Comparison of ENCODE assay signal across 19 cellular contexts in genomic region chr20:10649080-10649816, GRCh38. TPM values are rescaled to one million over a fixed set of nuclear protein-coding genes. Genes with fewer than 3 reads are reported as not detected.
DNase-seq lines count a peak whose midpoint lies in the region; ATAC-seq, FAIRE-seq and TF ChIP-seq lines count a peak whose summit lies in the region.
"Had no signal": no experiment of that assay in that cellular context is flagged by ENCODE, and none has a peak within 500 bp of the region (broad histone marks: within the 10 kb centered on the region; RNA-seq: fewer than 3 reads in every experiment).

No MANE protein-coding gene starts in this region.

- peaks cover 2% of the 10 kb centered on the region for H3K79me1 ChIP-seq in mesendoderm (ENCODE audit: low read length)

- H3K27me3 ChIP-seq in HAP-1 (ENCODE audit: low read depth) (no peaks in the 10 kb centered on the region), astrocyte (ENCODE audit: insufficient read depth, low read length) (no peaks in the 10 kb centered on the region), mesendoderm (ENCODE audit: insufficient read depth, low read length, poor library complexity) (no peaks in the 10 kb centered on the region), subcutaneous abdominal adipose tissue (ENCODE audit: control insufficient read depth in 5 of 5, insufficient read depth in 4 of 5, low read length in 5 of 5) (no peaks in the 10 kb centered on the region)
- H3K27me3 ChIP-seq: BE2C, gastroesophageal sphincter had no signal

- H3K4me1 Mint-ChIP-seq in astrocyte (ENCODE audit: low read depth, unreplicated experiment), result peaks cover 80% of the 10 kb centered on the region

- no peak overlapping the region for H2BK15ac ChIP-seq in mesendoderm (replicated peaks; ENCODE audit: low read depth)

- H3K36me3 ChIP-seq in HAP-1 (replicated peaks) (peaks cover 59% of the 10 kb centered on the region), astrocyte (ENCODE audit: insufficient read depth, low read length) (peaks cover 38% of the 10 kb centered on the region), mesendoderm (ENCODE audit: control insufficient read depth, insufficient read depth, low read length) (no peaks in the 10 kb centered on the region), subcutaneous abdominal adipose tissue (ENCODE audit: control insufficient read depth in 5 of 5, insufficient read depth in 5 of 5, low read length in 5 of 5) (peaks cover 16 to 88% (median 84%) of the 10 kb centered on the region in 5 donors)
- H3K36me3 ChIP-seq: BE2C had no signal

- no peak for ATAC-seq in GM19395 (IDR thresholded peaks at IDR 0.05; ENCODE audit: unreplicated experiment)
- ATAC-seq: gastroesophageal sphincter, PC-3 had no signal

- H3K79me2 ChIP-seq in astrocyte (ENCODE audit: insufficient read depth, low read length), result peaks cover 20% of the 10 kb centered on the region
- no peaks in the 10 kb centered on the region for H3K79me2 ChIP-seq in mesendoderm (ENCODE audit: control insufficient read depth, insufficient read depth, low read length)

- no peak overlapping the region for H2AFZ ChIP-seq in astrocyte (ENCODE audit: low read depth, low read length)
- H2AFZ ChIP-seq: GM23248 had no signal

- H2AK5ac ChIP-seq in mesendoderm (ENCODE audit: low read length), result no peak overlapping the region

- no peaks in the 10 kb centered on the region for H3K9me3 Mint-ChIP-seq in astrocyte (ENCODE audit: unreplicated experiment)

- H3K4me2 ChIP-seq in astrocyte (ENCODE audit: low read length), result peak overlapping the region; percentile 49
- H3K4me2 ChIP-seq in mesendoderm (ENCODE audit: low read length), result peak overlapping the region; percentile 8

- no peaks in the 10 kb centered on the region for H3K9me3 ChIP-seq in HAP-1
- no peaks in the 10 kb centered on the region for H3K9me3 ChIP-seq in astrocyte (ENCODE audit: insufficient read depth, low read depth, low read length)
- H3K9me3 ChIP-seq in subcutaneous abdominal adipose tissue (ENCODE audit: control insufficient read depth in 5 of 5, low read length in 5 of 5), result no peaks in the 10 kb centered on the region
- H3K9me3 ChIP-seq: BE2C, gastroesophageal sphincter had no signal

- H3K4me3 ChIP-seq in HAP-1 (no peak overlapping the region), astrocyte (ENCODE audit: insufficient read depth, low read depth, low read length) (no peak overlapping the region), mesendoderm (ENCODE audit: low read length) (no peak overlapping the region), subcutaneous abdominal adipose tissue (ENCODE audit: low read depth in 1 of 5, low read length in 5 of 5) (no peak overlapping the region)
- H3K4me3 ChIP-seq: gastroesophageal sphincter, GM23248 had no signal

- no peaks in the 10 kb centered on the region for H3K27me3 Mint-ChIP-seq in astrocyte (ENCODE audit: low read depth, unreplicated experiment)

- H3K36me3 Mint-ChIP-seq in astrocyte (ENCODE audit: low read depth, unreplicated experiment), result peaks cover 42% of the 10 kb centered on the region

- H3K4me3 Mint-ChIP-seq in astrocyte (ENCODE audit: unreplicated experiment), result peak overlapping the region; percentile 71

- no peak for TF ChIP-seq CTCF in astrocyte (IDR thresholded peaks at IDR 0.05; ENCODE audit: insufficient read depth, low read depth, low read length)

- DNase-seq in HAP-1 (ENCODE audit: low spot score in 2 of 2), result peak; percentile 47 to 78
- peak; percentile 38 for DNase-seq in astrocyte (ENCODE audit: low read depth)
- DNase-seq in mesendoderm, result peak; percentile 58
- no peak for DNase-seq in COR-L47 (lab: John Stamatoyannopoulos, UW)
- DNase-seq in NCI-H1930 (lab: John Stamatoyannopoulos, UW), result no peak
- no peak for DNase-seq in stimulated activated CD4-positive, alpha-beta T cell treated with anti-CD3 and anti-CD28 coated beads, Interleukin-4, amount 100 ng/mL, for 1 hour
- DNase-seq: activated CD4-positive, alpha-beta T cell treated with anti-CD3 and anti-CD28 coated beads, Interleukin-2, amount 50 U/mL, for 48 hours; activated T-cell treated with anti-CD3 and anti-CD28 coated beads, Interleukin-2, amount 50 U/mL, for 48 hours; BE2C; midbrain; NCI-H2107; NCI-H526; PC-3; stimulated activated CD4-positive, alpha-beta T cell treated with anti-CD3 and anti-CD28 coated beads, Interleukin-15, amount 100 ng/mL, for 24 hours had no signal

- H3K9ac ChIP-seq in astrocyte (ENCODE audit: low read length), result peak overlapping the region; percentile 82
- no peak overlapping the region for H3K9ac ChIP-seq in mesendoderm (ENCODE audit: low read length)
- no peak overlapping the region for H3K9ac ChIP-seq in subcutaneous abdominal adipose tissue (ENCODE audit: low read length in 5 of 5)
- H3K9ac ChIP-seq: GM23248 had no signal

- FAIRE-seq in astrocyte (lab: Jason Lieb, UNC), result no peak
- FAIRE-seq: islet of Langerhans had no signal

- H2BK120ac ChIP-seq in mesendoderm (ENCODE audit: low read depth, low read length), result no peak overlapping the region

- no peak overlapping the region for H3K23ac ChIP-seq in mesendoderm (ENCODE audit: low read length)

- H3K56ac ChIP-seq in mesendoderm (ENCODE audit: low read length), result no peak overlapping the region

- peak overlapping the region; percentile 98 for H3K27ac Mint-ChIP-seq in astrocyte (ENCODE audit: unreplicated experiment)

- peak overlapping the region; percentile 82 for H3K27ac ChIP-seq in astrocyte (ENCODE audit: low read depth, low read length)
- H3K27ac ChIP-seq in mesendoderm (ENCODE audit: low read depth, low read length), result no peak overlapping the region
- peak overlapping the region; percentile 51 for H3K27ac ChIP-seq in subcutaneous abdominal adipose tissue (ENCODE audit: low read depth, low read length)
- H3K27ac ChIP-seq: GM23248 had no signal

- peak overlapping the region; percentile 36 for H2BK5ac ChIP-seq in mesendoderm (ENCODE audit: low read length)

- in situ Hi-C loops in HAP-1 (cut with MboI; ENCODE audit: low sequenced_read_pairs), result no loop called here

- H4K20me1 ChIP-seq in astrocyte (ENCODE audit: insufficient read depth, low read length), result peaks cover 45% of the 10 kb centered on the region

- H4K5ac ChIP-seq in mesendoderm (ENCODE audit: low read length), result no peak overlapping the region

- H3K4me1 ChIP-seq in HAP-1 (peaks cover 34% of the 10 kb centered on the region), astrocyte (ENCODE audit: insufficient read depth, low read length) (peaks cover 66% of the 10 kb centered on the region), mesendoderm (ENCODE audit: control insufficient read depth, low read depth, low read length) (peaks cover 20% of the 10 kb centered on the region), subcutaneous abdominal adipose tissue (ENCODE audit: control insufficient read depth in 5 of 5, insufficient read depth in 5 of 5, low read length in 5 of 5) (peaks cover 14 to 32% (median 25%) of the 10 kb centered on the region in 5 donors)

- no peak overlapping the region for H3K18ac ChIP-seq in mesendoderm (ENCODE audit: low read length)

- no peak overlapping the region for H3K4ac ChIP-seq in mesendoderm (ENCODE audit: low read depth, low read length)

- no CpG with 5 or more reads among the region's 8 CpGs for WGBS in mesendoderm (ENCODE audit: extremely low coverage, insufficient coverage, low lambda C conversion rate)

- H4K8ac ChIP-seq in mesendoderm (ENCODE audit: low read depth, low read length), result no peak overlapping the region

RNA-seq across cellular contexts. Expression of gene JAG1, which starts 24.6 kb away (rescaled TPM):
- total RNA-seq in astrocyte, result 278 and 380 TPM in 2 replicates
- polyA plus RNA-seq in mesendoderm (2013, experiment 1 of 2), result 5.1 TPM
- polyA plus RNA-seq in mesendoderm (2013, experiment 2 of 2), result 5.3 TPM

Comparison
In these comparisons a context has a peak if more than half of its experiments do, and no peak if none do; other contexts are left out.
1. DNase-seq: peak in HAP-1 (2 of 2), astrocyte (single experiment) and mesendoderm (single experiment); none in COR-L47 (single experiment), NCI-H1930 (0 of 2) and stimulated activated CD4-positive, alpha-beta T cell treated with anti-CD3 and anti-CD28 coated beads, Interleukin-4, amount 100 ng/mL, for 1 hour (single experiment).